1 cellular context compared by ENCODE assay signal in genomic region chr4:25379591-25379990, GRCh38.
TF ChIP-seq lines count a peak whose summit lies in the region.

No MANE protein-coding gene starts in this region.

TF ChIP-seq in K562, 482 proteins besides CTCF, POLR2A, EP300 and RAD21 (continued from another document):
- peak; percentile 20; the same call in 1 of the 2 replicates for TF ChIP-seq C11orf30 (IDR thresholded peaks at IDR 0.05; ENCODE audit: low read depth)
- TF ChIP-seq L3MBTL2 (IDR thresholded peaks at IDR 0.05), result peak; percentile 32; the same call in 1 of the 2 replicates
- TF ChIP-seq ZZZ3 (IDR thresholded peaks at IDR 0.05), result no peak
- TF ChIP-seq CBFA2T3 (IDR thresholded peaks at IDR 0.05), result peak; percentile 56
- no peak for TF ChIP-seq HNRNPH1 (optimal IDR thresholded peaks at IDR 0.05; ENCODE audit: low read depth, low read length)
- TF ChIP-seq, protein P1, sequence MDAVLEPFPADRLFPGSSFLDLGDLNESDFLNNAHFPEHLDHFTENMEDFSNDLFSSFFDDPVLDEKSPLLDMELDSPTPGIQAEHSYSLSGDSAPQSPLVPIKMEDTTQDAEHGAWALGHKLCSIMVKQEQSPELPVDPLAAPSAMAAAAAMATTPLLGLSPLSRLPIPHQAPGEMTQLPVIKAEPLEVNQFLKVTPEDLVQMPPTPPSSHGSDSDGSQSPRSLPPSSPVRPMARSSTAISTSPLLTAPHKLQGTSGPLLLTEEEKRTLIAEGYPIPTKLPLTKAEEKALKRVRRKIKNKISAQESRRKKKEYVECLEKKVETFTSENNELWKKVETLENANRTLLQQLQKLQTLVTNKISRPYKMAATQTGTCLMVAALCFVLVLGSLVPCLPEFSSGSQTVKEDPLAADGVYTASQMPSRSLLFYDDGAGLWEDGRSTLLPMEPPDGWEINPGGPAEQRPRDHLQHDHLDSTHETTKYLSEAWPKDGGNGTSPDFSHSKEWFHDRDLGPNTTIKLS (IDR thresholded peaks at IDR 0.05; ENCODE audit: borderline replicate concordance, low read depth), result peak; percentile 75; the same call in 1 of the 2 replicates
- TF ChIP-seq DPF2 (IDR thresholded peaks at IDR 0.05), result peak; percentile 50; the same call in 1 of the 2 replicates
- TF ChIP-seq, protein P2, sequence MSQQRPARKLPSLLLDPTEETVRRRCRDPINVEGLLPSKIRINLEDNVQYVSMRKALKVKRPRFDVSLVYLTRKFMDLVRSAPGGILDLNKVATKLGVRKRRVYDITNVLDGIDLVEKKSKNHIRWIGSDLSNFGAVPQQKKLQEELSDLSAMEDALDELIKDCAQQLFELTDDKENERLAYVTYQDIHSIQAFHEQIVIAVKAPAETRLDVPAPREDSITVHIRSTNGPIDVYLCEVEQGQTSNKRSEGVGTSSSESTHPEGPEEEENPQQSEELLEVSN (IDR thresholded peaks at IDR 0.05; ENCODE audit: borderline replicate concordance in 1 of 2, extremely low read depth in 1 of 2, insufficient read depth in 1 of 2, insufficient read length in 1 of 2, low read depth in 1 of 2, low read length in 1 of 2, poor library complexity in 1 of 2, severe bottlenecking in 1 of 2), result peak in 1 of 2 experiments; percentile 24
- TF ChIP-seq CXXC5 (CRISPR knock-in tag; IDR thresholded peaks at IDR 0.05), result 0 out of 2 replicates have a peak, but pooled peaks have one; percentile 24
- TF ChIP-seq MNT (conservative IDR thresholded peaks at IDR 0.05), result peak in 1 of 2 experiments; percentile 42; a peak in 1 of 4 replicates
TF ChIP-seq in K562: peak in this region for 23.
